Comparison of ENCODE assay signal across 16 cellular contexts in genomic region chr17:5921919-5922318, GRCh38.
DNase-seq lines count a peak whose midpoint lies in the region; ATAC-seq and TF ChIP-seq lines count a peak whose summit lies in the region.
"Had no signal": no experiment of that assay in that cellular context is flagged by ENCODE, and none has a peak within 500 bp of the region (broad histone marks: within the 10 kb centered on the region; RNA-seq: fewer than 3 reads in every experiment).

No MANE protein-coding gene starts in this region.

- no peaks in the 10 kb centered on the region for H3K36me3 ChIP-seq in PC-3 (ENCODE audit: low read depth, low read length)

- H3K9ac ChIP-seq in PC-3 (ENCODE audit: low read length): no peak overlapping the region
- H3K9ac ChIP-seq in H9 (ENCODE audit: extremely low read depth, insufficient read length, low read length): no peak overlapping the region
- H3K9ac ChIP-seq: parathyroid adenoma had no signal

- H4K20me1 ChIP-seq in PC-3 (ENCODE audit: low read length) (no peaks in the 10 kb centered on the region), H9 (ENCODE audit: control insufficient read depth, insufficient read depth, insufficient read length) (no peaks in the 10 kb centered on the region)

- H3T11ph ChIP-seq in H9 (ENCODE audit: low read length): no peak overlapping the region

- peaks cover 3% of the 10 kb centered on the region for H3K27me3 Mint-ChIP-seq in activated T-cell treated with anti-CD3 and anti-CD28 coated beads, Interleukin-2, amount 50 U/mL, for 4 hours (ENCODE audit: low read depth)
- H3K27me3 Mint-ChIP-seq in H9 (ENCODE audit: low read depth): peaks cover 4% of the 10 kb centered on the region; the same call in 1 of the 2 replicates

- intact Hi-C loops in PC-3 (cut with micrococcal nuclease): no loop called here

- H3K14ac ChIP-seq in H9 (ENCODE audit: insufficient read depth, low read length): no peak overlapping the region

- no peaks in the 10 kb centered on the region for H3F3A ChIP-seq in PC-3 (ENCODE audit: low read length, unreplicated experiment)

- H2BK20ac ChIP-seq in H9 (ENCODE audit: low read depth, low read length, poor library complexity, severe bottlenecking): no peak overlapping the region

- no peaks in the 10 kb centered on the region for H3K9me2 ChIP-seq in PC-3 (replicated peaks; ENCODE audit: low read length)

- no peak overlapping the region for H2BK15ac ChIP-seq in H9 (ENCODE audit: low read depth, low read length)

- no peaks in the 10 kb centered on the region for H3K79me1 ChIP-seq in H9 (ENCODE audit: insufficient read depth, low read depth, low read length, poor library complexity, severe bottlenecking)

- ATAC-seq in PC-3 (peak; percentile 98), HG03095 (IDR thresholded peaks at IDR 0.05; ENCODE audit: unreplicated experiment) (no peak)
- ATAC-seq in activated T-cell treated with anti-CD3 and anti-CD28 coated beads, Interleukin-2, amount 50 U/mL, for 4 hours: no peak
- ATAC-seq: stimulated activated naive B cell treated with anti-CD40 and anti-IgM and Interleukin-4, amounts not matched to agents 10 μg/mL and 1 μg/mL and 100 μg/mL, for 72 hours had no signal

- no peak overlapping the region for H4K91ac ChIP-seq in H9 (ENCODE audit: insufficient read length, low read depth, low read length)

- peak overlapping the region; percentile 56; the same call in 1 of the 2 replicates for H3K27ac ChIP-seq in PC-3 (ENCODE audit: low read length)
- H3K27ac ChIP-seq in H9 (ENCODE audit: insufficient read length, low read depth, low read length): no peak overlapping the region
- H3K27ac ChIP-seq: parathyroid adenoma had no signal

- H3K4me1 ChIP-seq in PC-3 (ENCODE audit: insufficient read depth, low read length) (peaks cover 9% of the 10 kb centered on the region), H9 (ENCODE audit: insufficient read depth, low read length) (peaks cover 3% of the 10 kb centered on the region; the same call in 1 of the 2 replicates)
- H3K4me1 ChIP-seq: parathyroid adenoma had no signal

- H3K9me3 Mint-ChIP-seq in activated T-cell treated with anti-CD3 and anti-CD28 coated beads, Interleukin-2, amount 50 U/mL, for 4 hours: no peaks in the 10 kb centered on the region
- H3K9me3 Mint-ChIP-seq in H9: no peaks in the 10 kb centered on the region
- H3K9me3 Mint-ChIP-seq: stimulated activated naive B cell treated with anti-CD40 and anti-IgM and Interleukin-4, amounts not matched to agents 10 μg/mL and 1 μg/mL and 100 μg/mL, for 72 hours; T-helper 1 cell treated with Interleukin-12 subunit alpha and Interleukin-12 subunit beta and Interleukin-4 antibody, amounts not matched to agents 30 μg/mL and 1 μg/mL, for 36 hours had no signal

- TF ChIP-seq CTCF in PC-3 (conservative IDR thresholded peaks at IDR 0.05; ENCODE audit: low read depth, low read length) (no peak), epithelial cell of esophagus (IDR thresholded peaks at IDR 0.05; ENCODE audit: insufficient read depth, low read depth, low read length, missing control alignments) (no peak), retinal pigment epithelial cell (conservative IDR thresholded peaks at IDR 0.05; ENCODE audit: low read depth, low read length) (no peak), H9 (conservative IDR thresholded peaks at IDR 0.05) (no peak)

- no peak overlapping the region for H3K23ac ChIP-seq in H9 (ENCODE audit: insufficient read length, low read depth, low read length)

- H3K4me1 Mint-ChIP-seq in activated T-cell treated with anti-CD3 and anti-CD28 coated beads, Interleukin-2, amount 50 U/mL, for 4 hours (ENCODE audit: low read depth): no peaks in the 10 kb centered on the region
- H3K4me1 Mint-ChIP-seq in H9: peaks cover 29 to 35% of the 10 kb centered on the region in 2 experiments
- H3K4me1 Mint-ChIP-seq: stimulated activated naive B cell treated with anti-CD40 and anti-IgM and Interleukin-4, amounts not matched to agents 10 μg/mL and 1 μg/mL and 100 μg/mL, for 72 hours had no signal

- no peak overlapping the region for H4K8ac ChIP-seq in H9 (replicated peaks; ENCODE audit: insufficient read length, low read depth, low read length)

- no peak overlapping the region for H2BK12ac ChIP-seq in H9 (ENCODE audit: insufficient read length, low read depth, low read length)

- BruUV-seq in PC-3 (replicated peaks; lab: Mats Ljungman, UMichigan): no TSS peak

- no peak overlapping the region for H2BK120ac ChIP-seq in H9 (ENCODE audit: low read depth, low read length, poor library complexity, severe bottlenecking)

- no peak overlapping the region for H3K4me3 ChIP-seq in PC-3 (ENCODE audit: low read length)
- no peak overlapping the region for H3K4me3 ChIP-seq in epithelial cell of esophagus (ENCODE audit: low read length)
- H3K4me3 ChIP-seq in retinal pigment epithelial cell (ENCODE audit: low read length): no peak overlapping the region

- CTCF ChIA-PET in PC-3 (lab: Charles Lee): no interaction called here

- no CpG with 5 or more reads among the region's 6 CpGs for WGBS in H9 (ENCODE audit: extremely low coverage, insufficient read length, low lambda C conversion rate)

- no peaks in the 10 kb centered on the region for H3K23me2 ChIP-seq in H9 (ENCODE audit: insufficient read length, low read depth, low read length, poor library complexity, severe bottlenecking)

- H3K4me2 ChIP-seq in PC-3 (ENCODE audit: low read length): peak overlapping the region; percentile 57
- H3K4me2 ChIP-seq in H9 (ENCODE audit: insufficient read depth, insufficient read length, low read length): no peak overlapping the region

- H3K4ac ChIP-seq in H9 (ENCODE audit: low read depth, low read length): no peak overlapping the region

- no peak overlapping the region for H3K56ac ChIP-seq in H9 (ENCODE audit: insufficient read length, low read depth, low read length)

- H2AFZ ChIP-seq in PC-3 (ENCODE audit: low read length): peak overlapping the region; percentile 66
- no peak overlapping the region for H2AFZ ChIP-seq in H9 (ENCODE audit: low read length)
- H2AFZ ChIP-seq: parathyroid adenoma had no signal

- no peak overlapping the region for H4K5ac ChIP-seq in H9 (ENCODE audit: insufficient read length, low read depth, low read length)

- H2AK5ac ChIP-seq in H9 (ENCODE audit: insufficient read length, low read length): no peak overlapping the region

- no peak overlapping the region; a peak in 1 of 7 replicates for H3K27ac Mint-ChIP-seq in H9
- H3K27ac Mint-ChIP-seq: stimulated activated naive B cell treated with anti-CD40 and anti-IgM and Interleukin-4, amounts not matched to agents 10 μg/mL and 1 μg/mL and 100 μg/mL, for 72 hours; T-helper 1 cell treated with Interleukin-12 subunit alpha and Interleukin-12 subunit beta and Interleukin-4 antibody, amounts not matched to agents 30 μg/mL and 1 μg/mL, for 36 hours had no signal

- H2BK5ac ChIP-seq in H9 (ENCODE audit: insufficient read length, low read length): no peak overlapping the region

- H3K9me3 ChIP-seq in PC-3 (ENCODE audit: low read length) (no peaks in the 10 kb centered on the region), H9 (ENCODE audit: control insufficient read depth, low read depth, low read length) (no peaks in the 10 kb centered on the region)

- no peaks in the 10 kb centered on the region for H3K36me3 Mint-ChIP-seq in activated T-cell treated with anti-CD3 and anti-CD28 coated beads, Interleukin-2, amount 50 U/mL, for 4 hours (ENCODE audit: insufficient read depth)
- no peaks in the 10 kb centered on the region for H3K36me3 Mint-ChIP-seq in H9 (ENCODE audit: insufficient read depth in 1 of 3, low read depth in 3 of 3)
- H3K36me3 Mint-ChIP-seq: brain; stimulated activated naive B cell treated with anti-CD40 and anti-IgM and Interleukin-4, amounts not matched to agents 10 μg/mL and 1 μg/mL and 100 μg/mL, for 72 hours had no signal

- POLR2A ChIA-PET in PC-3 (lab: Charles Lee; ENCODE audit: unreplicated experiment): no interaction called here

- peak; percentile 49 for DNase-seq in ELR (ENCODE audit: low read depth)
- peak; percentile 83 for DNase-seq in PC-3
- peak; percentile 13 for DNase-seq in epithelial cell of esophagus (ENCODE audit: low read depth)
- peak; percentile 32 for DNase-seq in retinal pigment epithelial cell (ENCODE audit: low read depth)
- DNase-seq in activated T-cell treated with anti-CD3 and anti-CD28 coated beads, Interleukin-2, amount 50 U/mL, for 4 hours: no peak
- no peak for DNase-seq in H9
- DNase-seq in DMS 273 (lab: John Stamatoyannopoulos, UW; ENCODE audit: unreplicated experiment): no peak
- DNase-seq: activated naive CD4-positive, alpha-beta T cell treated with Interleukin-2 at 50 U/mL for 16 hours; AML-193; NCI-H2107; RPMI8226; stimulated activated naive B cell treated with anti-CD40 and anti-IgM and Interleukin-4, amounts not matched to agents 10 μg/mL and 1 μg/mL and 100 μg/mL, for 72 hours had no signal

- H3K79me2 ChIP-seq in PC-3 (ENCODE audit: low read length): no peaks in the 10 kb centered on the region
- no peaks in the 10 kb centered on the region for H3K79me2 ChIP-seq in H9 (ENCODE audit: insufficient read depth, low read length)
- H3K79me2 ChIP-seq: parathyroid adenoma had no signal

- no peaks in the 10 kb centered on the region for H3K27me3 ChIP-seq in PC-3 (ENCODE audit: low read length)
- no peaks in the 10 kb centered on the region for H3K27me3 ChIP-seq in H9 (ENCODE audit: insufficient read depth, low read length)

- H3K18ac ChIP-seq in H9 (ENCODE audit: insufficient read length, low read depth, low read length): no peak overlapping the region

- no peak overlapping the region for H3K4me3 Mint-ChIP-seq in activated T-cell treated with anti-CD3 and anti-CD28 coated beads, Interleukin-2, amount 50 U/mL, for 4 hours
- H3K4me3 Mint-ChIP-seq in H9: no peak overlapping the region
- H3K4me3 Mint-ChIP-seq: stimulated activated naive B cell treated with anti-CD40 and anti-IgM and Interleukin-4, amounts not matched to agents 10 μg/mL and 1 μg/mL and 100 μg/mL, for 72 hours; T-helper 1 cell treated with Interleukin-12 subunit alpha and Interleukin-12 subunit beta and Interleukin-4 antibody, amounts not matched to agents 30 μg/mL and 1 μg/mL, for 36 hours had no signal

Comparison
In these comparisons a context has a peak if more than half of its experiments do, and no peak if none do; other contexts are left out.
1. DNase-seq: peak in ELR (single experiment), PC-3 (single experiment), epithelial cell of esophagus (single experiment) and retinal pigment epithelial cell (single experiment); none in activated T-cell treated with anti-CD3 and anti-CD28 coated beads, Interleukin-2, amount 50 U/mL, for 4 hours (single experiment), H9 (single experiment) and DMS 273 (single experiment).